ENCODE assay signal across 10 cellular contexts in the genomic region with DNA sequence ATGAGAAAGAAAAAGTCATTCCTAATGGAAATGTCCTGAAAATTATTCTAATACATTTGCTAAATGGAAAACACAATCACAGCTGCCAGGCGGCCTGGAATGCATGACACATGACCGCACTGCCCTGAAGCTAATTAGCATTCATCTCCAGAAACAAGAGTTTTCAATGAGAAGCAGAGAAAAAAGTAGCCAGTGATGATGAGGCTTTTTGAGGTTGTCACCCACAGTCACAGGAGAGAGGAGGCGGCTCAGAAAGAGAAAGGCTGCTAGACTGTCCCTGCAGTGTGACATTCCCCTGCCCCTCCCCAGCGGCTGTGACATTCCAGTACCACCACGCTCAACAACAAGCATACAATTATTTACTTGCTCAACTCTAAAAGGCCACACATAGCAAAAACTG.
DNase-seq lines count a peak whose midpoint lies in the region; ATAC-seq and TF ChIP-seq lines count a peak whose summit lies in the region.
"Had no signal": no experiment of that assay in that cellular context is flagged by ENCODE, and none has a peak within 500 bp of the region (broad histone marks: within the 10 kb centered on the region; RNA-seq: fewer than 3 reads in every experiment).

No MANE protein-coding gene starts in this region.

- in situ Hi-C loops in Caki2 (cut with HindIII; ENCODE audit: low pct_unique_long_range_greater_than_20kb, low sequenced_read_pairs): no loop called here

- POLR2A ChIA-PET in RWPE1 (lab: Yijun Ruan, JAX; ENCODE audit: low non-redundant PET): no interaction called here

- H3K4me1 ChIP-seq in left lung: peaks cover 0 to 11% of the 10 kb centered on the region in 2 donors

- no peak overlapping the region for H3K4me3 ChIP-seq in left lung

- H3K36me3 ChIP-seq in left lung: no peaks in the 10 kb centered on the region

- CTCF ChIA-PET in RWPE1 (lab: Yijun Ruan, JAX): interaction anchor here (0.6 kb wide), 1 partner anchor 22 kb away, joined by 3 read pairs; no protein-coding TSS in a partner anchor

- ATAC-seq in left lung: no peak

- intact Hi-C loops in left lung (cut with DNase I): no loop called here

- H3K9me3 ChIP-seq in left lung: peaks cover 0 to 16% of the 10 kb centered on the region in 2 donors

- no peaks in the 10 kb centered on the region for H3K27me3 ChIP-seq in left lung

- DNase-seq in Caki2 (ENCODE audit: low read depth) (peak; percentile 23), RWPE1 (ENCODE audit: low spot score) (peak; percentile 60), epidermal melanocyte (ENCODE audit: insufficient read length, low spot score) (peak; percentile 82), nucleus accumbens (lab: John Stamatoyannopoulos, UW) (peak in 48 of 56 donors; percentile 10 to 85 (median 50)), CD1c-positive myeloid dendritic cell (ENCODE audit: extremely low spot score) (no peak), NCI-H146 treated with DMSO at 0.1 percent for 48 hours (lab: John Stamatoyannopoulos, UW; ENCODE audit: unreplicated experiment) (no peak), left lung (no peak), dermis blood vessel endothelial cell (no peak)
- DNase-seq: amniotic stem cell, MM.1S had no signal

- no peak for TF ChIP-seq CTCF in RWPE1 (conservative IDR thresholded peaks at IDR 0.05; ENCODE audit: low read depth)
- no peak for TF ChIP-seq CTCF in left lung (IDR thresholded peaks at IDR 0.05)

- H3K27ac ChIP-seq in RWPE1: no peak overlapping the region
- no peak overlapping the region for H3K27ac ChIP-seq in left lung

Comparison
In these comparisons a context has a peak if more than half of its experiments do, and no peak if none do; other contexts are left out.
1. DNase-seq: peak in Caki2 (single experiment), RWPE1 (single experiment), epidermal melanocyte (single experiment) and nucleus accumbens (48 of 56); none in CD1c-positive myeloid dendritic cell (single experiment), NCI-H146 treated with DMSO at 0.1 percent for 48 hours (single experiment), left lung (0 of 2) and dermis blood vessel endothelial cell (single experiment).